ENCODE assay signal across 17 cellular contexts in the genomic region with DNA sequence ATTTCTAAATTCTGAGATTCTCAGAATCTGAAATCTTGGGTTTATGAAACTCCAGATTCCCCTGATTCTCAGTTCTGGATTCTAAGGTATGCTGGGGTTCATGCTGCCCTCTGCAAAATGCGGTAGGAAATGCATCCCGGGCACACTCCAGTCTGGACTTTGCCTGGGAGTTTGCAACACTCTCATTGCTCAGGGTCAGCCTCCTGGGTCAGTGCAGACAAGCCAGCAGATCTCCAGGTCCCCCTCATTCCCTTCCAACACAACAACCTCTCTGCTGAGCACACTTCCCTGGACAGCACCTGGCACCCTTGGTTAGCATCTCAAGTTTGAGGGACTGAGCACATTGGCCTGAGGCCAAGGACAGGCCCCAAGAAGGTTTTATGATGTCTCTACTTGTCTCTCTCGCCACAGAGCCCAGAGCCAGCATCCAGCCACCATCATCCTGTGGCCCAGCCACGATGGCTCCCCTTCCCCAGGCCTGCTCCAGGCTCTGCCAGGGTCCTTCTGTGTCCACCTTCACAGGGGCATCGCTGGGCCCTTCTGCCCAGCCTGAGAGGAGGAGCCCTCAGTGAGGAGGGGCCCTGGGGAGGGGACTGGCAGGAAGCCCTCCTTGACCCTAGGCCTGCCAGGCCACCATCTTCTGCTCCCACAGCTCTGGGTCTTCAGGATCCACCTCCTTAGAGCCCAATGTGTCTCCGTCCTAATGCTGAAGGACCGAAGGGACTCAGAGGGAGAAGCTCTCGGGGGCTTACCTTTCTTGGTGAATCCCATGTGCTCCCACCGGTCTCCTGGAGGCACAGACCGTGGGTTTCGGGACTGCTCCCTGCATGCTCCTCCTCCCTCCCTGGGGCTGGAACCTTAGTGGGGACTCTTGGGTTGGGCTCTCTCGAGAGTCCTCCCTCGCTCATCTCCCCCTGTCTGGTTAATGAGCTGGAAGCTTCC.
A peak's percentile ranks its signal among the peaks of the same experiment; 100 is the strongest.
DNase-seq lines count a peak whose midpoint lies in the region; ATAC-seq and TF ChIP-seq lines count a peak whose summit lies in the region.
"Had no signal": no experiment of that assay in that cellular context is flagged by ENCODE, and none has a peak within 500 bp of the region (broad histone marks: within the 10 kb centered on the region; RNA-seq: fewer than 3 reads in every experiment).

No MANE protein-coding gene starts in this region.

- TF ChIP-seq EP300 in esophagus muscularis mucosa (IDR thresholded peaks at IDR 0.05): no peak

- POLR2A ChIA-PET in naive thymus-derived CD8-positive, alpha-beta T cell (lab: Charles Lee): no interaction called here

- H3K27ac ChIP-seq in esophagus muscularis mucosa (replicated peaks in 1 of 4): no peak overlapping the region
- no peak overlapping the region for H3K27ac ChIP-seq in lung (ENCODE audit: low read depth in 1 of 2, low read length in 1 of 2)
- H3K27ac ChIP-seq: A549 had no signal

- peaks cover 3 to 44% (median 8%) of the 10 kb centered on the region in 5 donors for H3K27me3 Mint-ChIP-seq in naive thymus-derived CD8-positive, alpha-beta T cell

- TF ChIP-seq CTCF in esophagus muscularis mucosa (IDR thresholded peaks at IDR 0.05) (no peak), lung (IDR thresholded peaks at IDR 0.05; ENCODE audit: control extremely low read depth, extremely low read depth) (no peak)

- no peaks in the 10 kb centered on the region for H3K9me3 Mint-ChIP-seq in naive thymus-derived CD8-positive, alpha-beta T cell

- WGBS in esophagus muscularis mucosa: 72% methylated on average over 11 of the region's 13 CpGs
- 75 to 85% methylated on average over 13 of the region's 13 CpGs for whole genome bisulfite sequencing in lung, 2 donors

- H3K36me3 Mint-ChIP-seq in naive thymus-derived CD8-positive, alpha-beta T cell: no peaks in the 10 kb centered on the region

- TF ChIP-seq POLR2A in esophagus muscularis mucosa (IDR thresholded peaks at IDR 0.05; ENCODE audit: low read depth): no peak

- no peak overlapping the region for H3K4me3 Mint-ChIP-seq in naive thymus-derived CD8-positive, alpha-beta T cell

- no peak overlapping the region for H3K27ac Mint-ChIP-seq in naive thymus-derived CD8-positive, alpha-beta T cell

- peaks cover 0 to 2% (median 0%) of the 10 kb centered on the region in 4 donors for H3K4me1 Mint-ChIP-seq in naive thymus-derived CD8-positive, alpha-beta T cell

- DNase-seq in cardiac septum (ENCODE audit: low spot score) (peak; percentile 55), left ventricle myocardium superior (no peak), esophagus muscularis mucosa (ENCODE audit: extremely low spot score) (peak; percentile 91), lung (ENCODE audit: low spot score) (peak; percentile 26), ureter (ENCODE audit: low spot score) (no peak)
- no peak for DNase-seq in naive thymus-derived CD8-positive, alpha-beta T cell
- DNase-seq: AML-193, Caco-2, DMS53, H7, NCI-H2171, NCI-H82, Right ventricle myocardium superior had no signal

- H3K9me3 ChIP-seq in esophagus muscularis mucosa: no peaks in the 10 kb centered on the region
- H3K9me3 ChIP-seq in lung (ENCODE audit: control insufficient read depth in 2 of 2, insufficient read depth in 1 of 2, low read length in 1 of 2): no peaks in the 10 kb centered on the region
- H3K9me3 ChIP-seq: A549, Caco-2 had no signal

- no peak for ATAC-seq in left ventricle myocardium superior
- ATAC-seq in lung (ENCODE audit: insufficient read depth, low FRiP score): no peak
- ATAC-seq in naive thymus-derived CD8-positive, alpha-beta T cell: no peak
- ATAC-seq in HG03460 (IDR thresholded peaks at IDR 0.05; ENCODE audit: unreplicated experiment): no peak
- ATAC-seq: A549, K562, Panc1 had no signal

- H3K4me3 ChIP-seq in esophagus muscularis mucosa (no peak overlapping the region), lung (no peak overlapping the region)
- H3K4me3 ChIP-seq: A549, K562 had no signal

- H3K27me3 ChIP-seq in esophagus muscularis mucosa (peaks cover 0 to 52% (median 5%) of the 10 kb centered on the region in 4 donors), lung (ENCODE audit: control insufficient read depth, insufficient read depth) (no peaks in the 10 kb centered on the region)

- H3K4me1 ChIP-seq in esophagus muscularis mucosa (no peaks in the 10 kb centered on the region), lung (ENCODE audit: control insufficient read depth in 2 of 2, insufficient read depth in 2 of 2, low read length in 2 of 2) (no peaks in the 10 kb centered on the region)
- H3K4me1 ChIP-seq: A549, Caco-2 had no signal

- no peaks in the 10 kb centered on the region for H3K36me3 ChIP-seq in esophagus muscularis mucosa
- H3K36me3 ChIP-seq in lung (ENCODE audit: control insufficient read depth in 2 of 2, insufficient read depth in 2 of 2, low read length in 2 of 2): no peaks in the 10 kb centered on the region

- intact Hi-C loops in cardiac septum (cut with DNase I) (no loop called here), left ventricle myocardium superior (cut with micrococcal nuclease) (no loop called here), esophagus muscularis mucosa (cut with DNase I) (no loop called here)

Comparison
In these comparisons a context has a peak if more than half of its experiments do, and no peak if none do; other contexts are left out.
1. DNase-seq: peak in cardiac septum (single experiment), esophagus muscularis mucosa (single experiment) and lung (single experiment); none in left ventricle myocardium superior (single experiment), ureter (single experiment) and naive thymus-derived CD8-positive, alpha-beta T cell (0 of 10).